In genomic region chr3:23490459-23490858, GRCh38 we compare ENCODE assay signal across 12 cellular contexts.
DNase-seq lines count a peak whose midpoint lies in the region; ATAC-seq and TF ChIP-seq lines count a peak whose summit lies in the region.
"Had no signal": no experiment of that assay in that cellular context is flagged by ENCODE, and none has a peak within 500 bp of the region (broad histone marks: within the 10 kb centered on the region; RNA-seq: fewer than 3 reads in every experiment).

No MANE protein-coding gene starts in this region.

- no peak overlapping the region for H3K4me2 ChIP-seq in GM23338

- H3K27ac ChIP-seq in GM23338 (ENCODE audit: low read depth) = no peak overlapping the region

- H3K27me3 ChIP-seq in GM23338 (ENCODE audit: insufficient read depth) = no peaks in the 10 kb centered on the region

- no peak overlapping the region for H3K4me3 ChIP-seq in GM23338
- no peak overlapping the region for H3K4me3 ChIP-seq in skeletal muscle cell (ENCODE audit: low read depth, low read length)

- no peaks in the 10 kb centered on the region for H3K9me2 ChIP-seq in GM23338 (ENCODE audit: insufficient read depth)

- no peaks in the 10 kb centered on the region for H4K20me1 ChIP-seq in GM23338 (replicated peaks; ENCODE audit: insufficient read depth)

- H3K27ac Mint-ChIP-seq in GM23338 = peak overlapping the region; percentile 82; the same call in 1 of the 2 replicates

- no peaks in the 10 kb centered on the region for H3K79me2 ChIP-seq in GM23338 (replicated peaks; ENCODE audit: insufficient read depth)

- no peaks in the 10 kb centered on the region for H3K36me3 ChIP-seq in GM23338 (ENCODE audit: insufficient read depth)

- H3K4me1 ChIP-seq in GM23338 (ENCODE audit: insufficient read depth) = peaks cover 11% of the 10 kb centered on the region; the same call in 1 of the 2 replicates

- H3K4me1 Mint-ChIP-seq in GM23338 = peaks cover 16% of the 10 kb centered on the region

- intact Hi-C loops in left ventricle myocardium superior (cut with micrococcal nuclease) = no loop called here

- H2AFZ ChIP-seq in GM23338 = no peak overlapping the region

- H3K9me3 Mint-ChIP-seq in GM23338 = peaks cover 20% of the 10 kb centered on the region

- H3K36me3 Mint-ChIP-seq in GM23338 (ENCODE audit: low read depth) = peaks cover 21% of the 10 kb centered on the region

- H3K27me3 Mint-ChIP-seq in GM23338 (ENCODE audit: insufficient read depth, low read depth, poor library complexity) = no peaks in the 10 kb centered on the region

- TF ChIP-seq CTCF in GM23338 (conservative IDR thresholded peaks at IDR 0.05; ENCODE audit: low read depth in 2 of 2) = no peak

- H3K4me3 Mint-ChIP-seq in GM23338 = no peak overlapping the region

- ATAC-seq in GM23338 (no peak), SK-N-SH treated with all-trans-retinoic acid at 6 μM for 48 hours (peak; percentile 91), GM18502 (IDR thresholded peaks at IDR 0.05; ENCODE audit: poor library complexity, unreplicated experiment) (no peak), left ventricle myocardium superior (no peak), GM18907 (IDR thresholded peaks at IDR 0.05; ENCODE audit: unreplicated experiment) (no peak), HG02870 (IDR thresholded peaks at IDR 0.05; ENCODE audit: unreplicated experiment) (no peak)

- no peak for DNase-seq in GM23338 (ENCODE audit: low spot score)
- DNase-seq in fibroblast of peridontal ligament (ENCODE audit: extremely low read depth) = peak; percentile 59
- peak; percentile 38 for DNase-seq in skeletal muscle cell (ENCODE audit: low read depth)
- DNase-seq in left ventricle myocardium superior = no peak
- DNase-seq: activated CD8-positive, alpha-beta memory T cell treated with anti-CD3 and anti-CD28 coated beads, Interleukin-2, amount 50 U/mL, for 4 hours; NCI-H1694 treated with DMSO at 0.1 percent for 48 hours; NCI-H774; retina had no signal

- H3F3A ChIP-seq in GM23338 (replicated peaks; ENCODE audit: low read depth) = no peaks in the 10 kb centered on the region

TF ChIP-seq in GM23338, 12 proteins besides CTCF, POLR2A, EP300 and RAD21:
- TF ChIP-seq CREB1 (CRISPR knock-in tag; IDR thresholded peaks at IDR 0.05; ENCODE audit: low read depth) (no peak), ETS1 (IDR thresholded peaks at IDR 0.05) (no peak), REST (IDR thresholded peaks at IDR 0.05; ENCODE audit: unreplicated experiment) (no peak), ZNF114 (CRISPR knock-in tag; IDR thresholded peaks at IDR 0.05) (no peak)

TF ChIP-seq in SK-N-SH treated with all-trans-retinoic acid at 6 μM for 48 hours, 23 proteins besides CTCF, POLR2A, EP300 and RAD21:
- no peak for TF ChIP-seq ARNTL (CRISPR knock-in tag; IDR thresholded peaks at IDR 0.05; ENCODE audit: borderline replicate concordance, low read depth)
- TF ChIP-seq PPARA (CRISPR knock-in tag; IDR thresholded peaks at IDR 0.05; ENCODE audit: borderline replicate concordance) = no peak
- no peak for TF ChIP-seq GLIS3 (CRISPR knock-in tag; IDR thresholded peaks at IDR 0.05)
- no peak for TF ChIP-seq ISL1 (CRISPR knock-in tag; IDR thresholded peaks at IDR 0.05)
- no peak for TF ChIP-seq ZNF70 (CRISPR knock-in tag; IDR thresholded peaks at IDR 0.05)

Comparison
In these comparisons a context has a peak if more than half of its experiments do, and no peak if none do; other contexts are left out.
1. DNase-seq: peak in fibroblast of peridontal ligament (single experiment) and skeletal muscle cell (single experiment); none in GM23338 (single experiment) and left ventricle myocardium superior (single experiment).